In the genomic region with DNA sequence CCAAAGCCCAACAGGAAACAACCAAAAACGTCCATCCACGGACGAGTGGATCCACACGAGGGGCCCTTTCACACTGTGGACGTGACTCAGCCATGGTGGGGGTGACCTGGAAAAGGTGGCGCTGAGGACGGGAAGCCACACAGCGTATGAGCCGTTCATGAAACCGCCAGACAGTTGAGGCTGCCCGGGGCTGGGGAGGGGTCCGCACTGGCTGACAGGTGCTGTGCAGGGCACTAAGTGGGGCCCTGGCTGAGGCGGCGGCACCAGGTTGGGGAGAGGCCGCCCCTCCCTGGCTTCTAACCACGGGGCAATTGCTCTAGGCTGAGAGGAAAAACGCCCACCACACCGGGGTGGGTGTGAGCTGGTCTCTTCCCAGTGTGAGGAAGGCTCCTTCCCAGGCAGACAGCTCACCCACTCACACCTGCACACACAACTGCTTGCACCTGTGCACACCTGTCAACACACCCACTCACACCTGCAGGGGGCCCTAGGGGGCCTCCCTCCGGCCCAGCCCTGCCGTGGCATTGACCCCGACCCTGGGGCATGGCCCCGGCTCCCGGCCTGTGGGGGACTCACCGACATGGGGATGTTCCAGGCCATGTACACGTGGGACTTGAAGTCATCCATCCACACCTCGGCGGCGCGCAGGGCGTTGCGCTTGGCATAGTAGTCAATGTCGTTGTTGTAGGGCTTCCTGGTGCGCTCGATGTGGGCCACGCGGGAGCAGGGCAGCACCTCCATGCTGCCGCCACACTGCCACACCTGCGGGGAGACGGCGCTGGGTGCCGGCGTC, we compare ENCODE assay signal across 32 cellular contexts.
"Had no signal": no experiment of that assay in that cellular context is flagged by ENCODE, and none has a peak within 500 bp of the region (broad histone marks: within the 10 kb centered on the region; RNA-seq: fewer than 3 reads in every experiment).

No MANE protein-coding gene starts in this region.

- H3K27me3 ChIP-seq: body of pancreas had no signal

- H3K4me3 Mint-ChIP-seq: activated CD4-positive, alpha-beta memory T cell treated with anti-CD3 and anti-CD28 coated beads for 36 hours; activated CD4-positive, alpha-beta T cell treated with anti-CD3 and anti-CD28 coated beads for 36 hours; activated CD4-positive, alpha-beta T cell treated with anti-CD3 and anti-CD28 coated beads, Interleukin-2, amount 10 ng/mL, durations not matched to agents 24 days and 14 days; activated CD8-positive, alpha-beta memory T cell treated with anti-CD3 and anti-CD28 coated beads, Interleukin-2, amount 10 ng/mL, durations not matched to agents 7 days and 5 days; activated CD8-positive, alpha-beta T cell treated with anti-CD3 and anti-CD28 coated beads, Interleukin-2, amount 10 ng/mL, durations not matched to agents 7 days and 5 days; activated naive CD4-positive, alpha-beta T cell treated with anti-CD3 and anti-CD28 coated beads for 36 hours; activated naive CD4-positive, alpha-beta T cell treated with anti-CD3 and anti-CD28 coated beads, Interleukin-2, amount 50 U/mL, for 24 hours; activated naive CD8-positive, alpha-beta T cell treated with anti-CD3 and anti-CD28 coated beads for 36 hours; activated naive CD8-positive, alpha-beta T cell treated with anti-CD3 and anti-CD28 coated beads, Interleukin-2, amount 50 U/mL, for 24 hours; activated T-helper 1 cell treated with anti-CD3 and anti-CD28 coated beads, Interleukin-12 subunit alpha, Interleukin-12 subunit beta, Interleukin-2, Interleukin-4 antibody, amounts not matched to agents 30 ng/mL and 10 ng/mL and 1 ng/mL, durations not matched to agents 14 hours and 24 hours and 36 hours; effector memory CD8-positive, alpha-beta T cell; T-helper 17 cell; T-helper 2 cell treated with Interferon-gamma antibody and Interleukin-4, amounts not matched to agents 5 μg/mL and 100 μg/mL, for 36 hours had no signal

- H3K27ac Mint-ChIP-seq: activated CD4-positive, alpha-beta memory T cell treated with anti-CD3 and anti-CD28 coated beads for 36 hours; activated CD4-positive, alpha-beta T cell treated with anti-CD3 and anti-CD28 coated beads for 36 hours; activated CD4-positive, alpha-beta T cell treated with anti-CD3 and anti-CD28 coated beads, Interleukin-2, amount 10 ng/mL, durations not matched to agents 24 days and 14 days; activated CD8-positive, alpha-beta memory T cell treated with anti-CD3 and anti-CD28 coated beads, Interleukin-2, amount 10 ng/mL, durations not matched to agents 7 days and 5 days; activated CD8-positive, alpha-beta T cell treated with anti-CD3 and anti-CD28 coated beads, Interleukin-2, amount 10 ng/mL, durations not matched to agents 7 days and 5 days; activated naive CD4-positive, alpha-beta T cell treated with anti-CD3 and anti-CD28 coated beads for 36 hours; activated naive CD4-positive, alpha-beta T cell treated with anti-CD3 and anti-CD28 coated beads, Interleukin-2, amount 50 U/mL, for 24 hours; activated naive CD8-positive, alpha-beta T cell treated with anti-CD3 and anti-CD28 coated beads for 36 hours; activated naive CD8-positive, alpha-beta T cell treated with anti-CD3 and anti-CD28 coated beads, Interleukin-2, amount 50 U/mL, for 24 hours; activated T-helper 1 cell treated with anti-CD3 and anti-CD28 coated beads, Interleukin-12 subunit alpha, Interleukin-12 subunit beta, Interleukin-2, Interleukin-4 antibody, amounts not matched to agents 30 ng/mL and 10 ng/mL and 1 ng/mL, durations not matched to agents 14 hours and 24 hours and 36 hours; activated T-helper 2 cell treated with anti-CD3 and anti-CD28 coated beads, Interferon-gamma antibody, Interleukin-2, Interleukin-4, amounts not matched to agents 10 μg/mL and 5 μg/mL and 100 μg/mL, durations not matched to agents 14 hours and 24 hours and 36 hours; T-helper 17 cell; T-helper 2 cell treated with Interferon-gamma antibody and Interleukin-4, amounts not matched to agents 5 μg/mL and 100 μg/mL, for 36 hours had no signal

- H3K9me3 Mint-ChIP-seq: activated CD4-positive, alpha-beta memory T cell treated with anti-CD3 and anti-CD28 coated beads for 36 hours; activated CD4-positive, alpha-beta T cell treated with anti-CD3 and anti-CD28 coated beads, Interleukin-2, amount 10 ng/mL, durations not matched to agents 24 days and 14 days; activated naive CD4-positive, alpha-beta T cell treated with anti-CD3 and anti-CD28 coated beads for 36 hours; activated naive CD4-positive, alpha-beta T cell treated with anti-CD3 and anti-CD28 coated beads, Interleukin-2, amount 50 U/mL, for 24 hours; activated naive CD8-positive, alpha-beta T cell treated with anti-CD3 and anti-CD28 coated beads for 36 hours; activated naive CD8-positive, alpha-beta T cell treated with anti-CD3 and anti-CD28 coated beads, Interleukin-2, amount 50 U/mL, for 24 hours; activated T-helper 1 cell treated with anti-CD3 and anti-CD28 coated beads, Interleukin-12 subunit alpha, Interleukin-12 subunit beta, Interleukin-2, Interleukin-4 antibody, amounts not matched to agents 30 ng/mL and 10 ng/mL and 1 ng/mL, durations not matched to agents 14 hours and 24 hours and 36 hours; activated T-helper 2 cell treated with anti-CD3 and anti-CD28 coated beads, Interferon-gamma antibody, Interleukin-2, Interleukin-4, amounts not matched to agents 10 μg/mL and 5 μg/mL and 100 μg/mL, durations not matched to agents 14 hours and 24 hours and 36 hours; effector memory CD8-positive, alpha-beta T cell; T-helper 2 cell treated with Interferon-gamma antibody and Interleukin-4, amounts not matched to agents 5 μg/mL and 100 μg/mL, for 36 hours had no signal

- H3K9me3 ChIP-seq: adrenal gland, esophagus squamous epithelium had no signal

- DNase-seq: activated CD4-positive, alpha-beta memory T cell treated with anti-CD3 and anti-CD28 coated beads for 36 hours; activated CD4-positive, alpha-beta T cell treated with anti-CD3 and anti-CD28 coated beads for 36 hours; activated CD4-positive, alpha-beta T cell treated with anti-CD3 and anti-CD28 coated beads, Interleukin-2, amount 10 ng/mL, durations not matched to agents 24 days and 14 days; activated CD4-positive, CD25-positive, alpha-beta regulatory T cell; activated CD4-positive, CD25-positive, alpha-beta regulatory T cell treated with anti-CD3 and anti-CD28 coated beads, Interleukin-2, amount 50 U/mL, for 72 hours; activated CD8-positive, alpha-beta memory T cell treated with anti-CD3 and anti-CD28 coated beads, Interleukin-2, amount 10 ng/mL, durations not matched to agents 7 days and 5 days; activated CD8-positive, alpha-beta memory T cell treated with anti-CD3 and anti-CD28 coated beads, Interleukin-2, amount 50 U/mL, for 4 hours; activated CD8-positive, alpha-beta T cell treated with anti-CD3 and anti-CD28 coated beads, Interleukin-2, amount 10 ng/mL, durations not matched to agents 7 days and 5 days; activated effector memory CD4-positive, alpha-beta T cell treated with anti-CD3 and anti-CD28 coated beads, Interleukin-2, amount 50 U/mL, for 16 hours; activated naive CD4-positive, alpha-beta T cell treated with anti-CD3 and anti-CD28 coated beads for 36 hours; activated naive CD8-positive, alpha-beta T cell treated with anti-CD3 and anti-CD28 coated beads for 36 hours; activated naive CD8-positive, alpha-beta T cell treated with anti-CD3 and anti-CD28 coated beads, Interleukin-2, amount 50 U/mL, for 24 hours; activated T-cell treated with anti-CD3 and anti-CD28 coated beads, Interleukin-2, amount 50 U/mL, for 1 hour; activated T-cell treated with anti-CD3 and anti-CD28 coated beads, Interleukin-2, amount 50 U/mL, for 48 hours; adrenal gland; amygdala; body of pancreas; caudate nucleus; cortex of kidney; dermis blood vessel endothelial cell; effector CD4-positive, alpha-beta T cell; effector memory CD8-positive, alpha-beta T cell; esophagus squamous epithelium; foreskin melanocyte; T-helper 17 cell; T1000 had no signal

- H3K4me1 ChIP-seq: adrenal gland had no signal

- H3K4me3 ChIP-seq: adrenal gland, body of pancreas, esophagus squamous epithelium, gastroesophageal sphincter had no signal

- H3K4me1 Mint-ChIP-seq: activated CD4-positive, alpha-beta T cell treated with anti-CD3 and anti-CD28 coated beads, Interleukin-2, amount 10 ng/mL, durations not matched to agents 24 days and 14 days; activated CD8-positive, alpha-beta memory T cell treated with anti-CD3 and anti-CD28 coated beads, Interleukin-2, amount 10 ng/mL, durations not matched to agents 7 days and 5 days; activated naive CD4-positive, alpha-beta T cell treated with anti-CD3 and anti-CD28 coated beads, Interleukin-2, amount 50 U/mL, for 24 hours had no signal

- ATAC-seq: activated CD4-positive, alpha-beta T cell treated with anti-CD3 and anti-CD28 coated beads for 36 hours; activated CD8-positive, alpha-beta memory T cell treated with anti-CD3 and anti-CD28 coated beads, Interleukin-2, amount 10 ng/mL, durations not matched to agents 7 days and 5 days; activated CD8-positive, alpha-beta T cell treated with anti-CD3 and anti-CD28 coated beads, Interleukin-2, amount 10 ng/mL, durations not matched to agents 7 days and 5 days; activated naive CD8-positive, alpha-beta T cell treated with anti-CD3 and anti-CD28 coated beads, Interleukin-2, amount 50 U/mL, for 24 hours; body of pancreas; effector memory CD8-positive, alpha-beta T cell; gastroesophageal sphincter; T-helper 17 cell had no signal

- H3K36me3 ChIP-seq: adrenal gland, esophagus squamous epithelium, gastroesophageal sphincter had no signal

- FAIRE-seq: colon had no signal

- H3K27ac ChIP-seq: adrenal gland, body of pancreas, esophagus squamous epithelium, gastroesophageal sphincter had no signal
